Comparison of ENCODE assay signal across 10 cellular contexts in the genomic region with DNA sequence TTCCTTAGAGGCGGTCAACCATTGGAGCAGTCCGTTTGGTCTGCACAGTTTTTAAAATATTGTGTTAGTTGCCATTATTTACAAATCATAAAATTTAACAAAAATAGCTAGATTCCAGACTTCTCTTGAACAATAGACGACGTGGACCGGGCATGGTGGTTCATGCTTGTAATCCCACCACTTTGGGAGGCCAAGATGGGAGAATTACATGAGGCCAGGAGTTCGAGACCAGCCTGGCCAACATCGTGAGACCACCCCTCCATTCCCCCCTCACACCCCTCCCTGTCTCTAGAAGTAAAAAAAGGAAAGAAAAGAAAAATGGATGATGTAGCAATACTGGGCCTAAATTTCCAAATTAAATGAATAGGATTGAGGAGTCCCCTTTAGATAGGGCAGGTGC. TPM values are rescaled to one million over a fixed set of nuclear protein-coding genes. Genes with fewer than 3 reads are reported as not detected.
DNase-seq lines count a peak whose midpoint lies in the region; ATAC-seq, FAIRE-seq and TF ChIP-seq lines count a peak whose summit lies in the region.
"Had no signal": no experiment of that assay in that cellular context is flagged by ENCODE, and none has a peak within 500 bp of the region (broad histone marks: within the 10 kb centered on the region; RNA-seq: fewer than 3 reads in every experiment).

No MANE protein-coding gene starts in this region.

- H3K79me2 ChIP-seq in astrocyte (ENCODE audit: insufficient read depth, low read length): no peaks in the 10 kb centered on the region
- H3K79me2 ChIP-seq in OCI-LY7 (ENCODE audit: insufficient read depth, low read depth, low read length): no peaks in the 10 kb centered on the region

- H3K9me3 Mint-ChIP-seq in astrocyte (ENCODE audit: unreplicated experiment): no peaks in the 10 kb centered on the region

- intact Hi-C loops in heart left ventricle (cut with DNase I): no loop called here
- intact Hi-C loops in Right ventricle myocardium inferior (cut with DNase I): no loop called here
- intact Hi-C loops in OCI-LY7 (cut with micrococcal nuclease; ENCODE audit: unreplicated experiment): no loop called here

- H3K36me3 ChIP-seq in heart left ventricle: no peaks in the 10 kb centered on the region
- no peaks in the 10 kb centered on the region for H3K36me3 ChIP-seq in astrocyte (ENCODE audit: insufficient read depth, low read length)
- H3K36me3 ChIP-seq in thoracic aorta: no peaks in the 10 kb centered on the region
- no peaks in the 10 kb centered on the region for H3K36me3 ChIP-seq in OCI-LY7 (ENCODE audit: insufficient read depth, low read length)

- peak overlapping the region in 10 of 12 donors; percentile 62 to 79 (median 68) for H3K4me3 ChIP-seq in heart left ventricle
- H3K4me3 ChIP-seq in astrocyte (ENCODE audit: insufficient read depth, low read depth, low read length): peak overlapping the region; percentile 70
- H3K4me3 ChIP-seq in iPS-18c (ENCODE audit: insufficient read depth, low read depth, low read length): peak overlapping the region; percentile 86
- peak overlapping the region; percentile 89 for H3K4me3 ChIP-seq in thoracic aorta
- H3K4me3 ChIP-seq in OCI-LY7 (ENCODE audit: low read depth, low read length, poor library complexity, severe bottlenecking): no peak overlapping the region

- CTCF ChIA-PET in OCI-LY7 (lab: Charles Lee; ENCODE audit: unreplicated experiment): no interaction called here

- peaks cover 0 to 18% (median 8%) of the 10 kb centered on the region in 12 donors for H3K4me1 ChIP-seq in heart left ventricle
- H3K4me1 ChIP-seq in astrocyte (ENCODE audit: insufficient read depth, low read length): peaks cover 6% of the 10 kb centered on the region
- peaks cover 8 to 15% of the 10 kb centered on the region in 2 donors for H3K4me1 ChIP-seq in thoracic aorta (ENCODE audit: control insufficient read depth in 1 of 2, low read depth in 2 of 2)
- peaks cover 5% of the 10 kb centered on the region for H3K4me1 ChIP-seq in OCI-LY7 (ENCODE audit: insufficient read depth, low read length, poor library complexity, severe bottlenecking)

- no peak for DNase-seq in heart left ventricle
- no peak for DNase-seq in Right ventricle myocardium inferior (ENCODE audit: missing footprints)
- no peak for DNase-seq in astrocyte (ENCODE audit: low read depth)
- DNase-seq in thoracic aorta (ENCODE audit: low spot score): no peak
- DNase-seq in OCI-LY7 (ENCODE audit: low spot score): no peak
- DNase-seq in effector CD4-positive, alpha-beta T cell: no peak
- DNase-seq: NCI-H1694, SW 1271 had no signal

- no peak overlapping the region for H3K27ac Mint-ChIP-seq in astrocyte (ENCODE audit: unreplicated experiment)

- H3K27me3 ChIP-seq in heart left ventricle: peaks cover 0 to 31% (median 6%) of the 10 kb centered on the region in 9 donors
- no peaks in the 10 kb centered on the region for H3K27me3 ChIP-seq in astrocyte (ENCODE audit: insufficient read depth, low read length)
- H3K27me3 ChIP-seq in thoracic aorta (replicated peaks; ENCODE audit: insufficient read depth): no peaks in the 10 kb centered on the region

- no peak for FAIRE-seq in astrocyte (lab: Jason Lieb, UNC)

- TF ChIP-seq CTCF in heart left ventricle (IDR thresholded peaks at IDR 0.05) (no peak), astrocyte (IDR thresholded peaks at IDR 0.05; ENCODE audit: insufficient read depth, low read depth, low read length) (no peak), thoracic aorta (IDR thresholded peaks at IDR 0.05) (no peak), OCI-LY7 (conservative IDR thresholded peaks at IDR 0.05; ENCODE audit: low read length) (no peak)

- no peaks in the 10 kb centered on the region for H3K36me3 Mint-ChIP-seq in astrocyte (ENCODE audit: low read depth, unreplicated experiment)

- H4K20me1 ChIP-seq in astrocyte (ENCODE audit: insufficient read depth, low read length) (no peaks in the 10 kb centered on the region), OCI-LY7 (ENCODE audit: insufficient read depth, low read length) (no peaks in the 10 kb centered on the region)

- no peaks in the 10 kb centered on the region for H3K9me3 ChIP-seq in heart left ventricle
- H3K9me3 ChIP-seq in astrocyte (ENCODE audit: insufficient read depth, low read depth, low read length): no peaks in the 10 kb centered on the region
- no peaks in the 10 kb centered on the region for H3K9me3 ChIP-seq in iPS-18c (ENCODE audit: control insufficient read depth, insufficient read depth, low read length)
- H3K9me3 ChIP-seq in thoracic aorta: no peaks in the 10 kb centered on the region
- H3K9me3 ChIP-seq in OCI-LY7 (ENCODE audit: low read length): no peaks in the 10 kb centered on the region

- 73 to 79% (median 77%) methylated on average over 7 of the region's 7 CpGs for WGBS in heart left ventricle, 4 donors

- H2AFZ ChIP-seq in astrocyte (ENCODE audit: low read depth, low read length) (peak overlapping the region; percentile 96), OCI-LY7 (ENCODE audit: low read length) (no peak overlapping the region)

- H3K9me2 ChIP-seq in OCI-LY7 (ENCODE audit: insufficient read depth, low read length): no peaks in the 10 kb centered on the region

- H3K27me3 Mint-ChIP-seq in astrocyte (ENCODE audit: low read depth, unreplicated experiment): peaks cover 21% of the 10 kb centered on the region

- POLR2A ChIA-PET in OCI-LY7 (lab: Charles Lee): interaction anchor here (1.5 kb wide), 1 partner anchor 8 kb away, joined by 4 read pairs; no protein-coding TSS in a partner anchor

- H3K4me2 ChIP-seq in astrocyte (ENCODE audit: low read length) (peak overlapping the region; percentile 96), OCI-LY7 (ENCODE audit: low read length) (no peak overlapping the region)

- H3K4me3 Mint-ChIP-seq in astrocyte (ENCODE audit: unreplicated experiment): peak overlapping the region; percentile 50

- no TSS peak for BruUV-seq in OCI-LY7 (replicated peaks; lab: Mats Ljungman, UMichigan)

- no peak for ATAC-seq in heart left ventricle
- no peak for ATAC-seq in Right ventricle myocardium inferior
- no peak for ATAC-seq in thoracic aorta (ENCODE audit: insufficient number of reproducible peaks, low FRiP score, low read depth)
- no peak for ATAC-seq in HG03139 (IDR thresholded peaks at IDR 0.05; ENCODE audit: unreplicated experiment)

- peak overlapping the region; percentile 81 for H3K9ac ChIP-seq in astrocyte (ENCODE audit: low read length)

- no peak for TF ChIP-seq POLR2A in heart left ventricle (IDR thresholded peaks at IDR 0.05)

- no peaks in the 10 kb centered on the region for H3K4me1 Mint-ChIP-seq in astrocyte (ENCODE audit: low read depth, unreplicated experiment)

- H3K27ac ChIP-seq in heart left ventricle (peak overlapping the region in 5 of 12 donors; percentile 58 to 90 (median 63)), astrocyte (ENCODE audit: low read depth, low read length) (no peak overlapping the region), thoracic aorta (peak overlapping the region in 1 of 2 donors; percentile 66), OCI-LY7 (ENCODE audit: low read depth, low read length, poor library complexity, severe bottlenecking) (no peak overlapping the region)

RNA-seq across cellular contexts. Expression of gene SLC37A2, which starts 1.0 kb away (rescaled TPM):
- total RNA-seq in heart left ventricle: 10 to 100 TPM in 2 of 9 donors, 1 to 10 TPM in 6, under 1 TPM in 1; 0.91 to 17.9 (median 3.0) TPM
- polyA plus RNA-seq in heart left ventricle: under 1 TPM; 0.65 to 1.00 TPM
- 4.2 TPM for total RNA-seq in Right ventricle myocardium inferior
- total RNA-seq in astrocyte: 0.62 and 1.3 TPM in 2 replicates
- total RNA-seq in thoracic aorta: 10 to 100 TPM in 1 of 2 donors, 1 to 10 TPM in 1; 8.9 to 11.6 TPM
- 0.57 and 0.82 TPM in 2 replicates for total RNA-seq in OCI-LY7 (2014; rRNA removed; shearing (Covaris generic))
- 0.72 and 0.93 TPM in 2 replicates for total RNA-seq in OCI-LY7 (2022)

RNA-seq across cellular contexts. Expression of gene TMEM218, which starts 47.4 kb away (rescaled TPM):
- total RNA-seq in heart left ventricle (10 to 100 TPM in 1 of 9 donors, 1 to 10 TPM in 8; 5.3 to 11.3 (median 6.8) TPM), Right ventricle myocardium inferior (6.0 TPM), astrocyte (11.6 and 11.9 TPM in 2 replicates), thoracic aorta (10 to 100 TPM; 15.2 to 17.7 TPM), OCI-LY7 (2022) (24.4 and 25.4 TPM in 2 replicates)
- polyA plus RNA-seq in heart left ventricle: 10 to 100 TPM in 1 of 2 donors, 1 to 10 TPM in 1; 4.7 to 21.8 TPM
- 19.6 and 28.1 TPM in 2 replicates for total RNA-seq in OCI-LY7 (2014; rRNA removed; shearing (Covaris generic))
